8 cellular contexts compared by ENCODE assay signal in the genomic region with DNA sequence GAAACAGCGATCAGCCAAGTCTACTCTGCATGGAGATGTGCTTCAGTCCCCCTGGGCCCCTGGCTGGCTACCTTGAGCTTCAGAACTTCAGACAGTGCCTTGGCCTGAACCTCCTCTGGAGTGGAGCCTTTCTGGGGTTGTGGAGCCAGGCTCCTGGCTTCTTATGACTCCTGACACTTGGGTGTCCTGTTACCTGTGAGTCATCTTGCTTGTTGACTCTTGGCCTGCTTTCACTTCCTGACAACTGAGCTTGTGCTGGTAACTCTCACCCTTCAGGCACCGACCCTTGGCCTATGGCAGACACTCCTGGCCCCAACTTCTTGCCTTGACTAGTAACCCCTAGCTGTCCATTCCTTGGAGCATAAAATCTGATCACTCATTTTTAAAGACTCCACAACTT. TPM values are rescaled to one million over a fixed set of nuclear protein-coding genes. Genes with fewer than 3 reads are reported as not detected.
DNase-seq lines count a peak whose midpoint lies in the region; ATAC-seq and TF ChIP-seq lines count a peak whose summit lies in the region.

No MANE protein-coding gene starts in this region.

- intact Hi-C loops in mucosa of descending colon (cut with DNase I, micrococcal nuclease): no loop called here

- ATAC-seq in GM19468 (IDR thresholded peaks at IDR 0.05; ENCODE audit: extremely low read depth, unreplicated experiment): peak; percentile 49
- peak; percentile 98 for ATAC-seq in HG03432 (IDR thresholded peaks at IDR 0.05; ENCODE audit: unreplicated experiment)
- peak; percentile 88 for ATAC-seq in WTC11
- peak; percentile 99 for ATAC-seq in mucosa of descending colon

- H3K27me3 Mint-ChIP-seq in WTC11 (ENCODE audit: low read depth) (no peaks in the 10 kb centered on the region), mesothelial cell of epicardium (ENCODE audit: low read depth) (no peaks in the 10 kb centered on the region), progenitor cell of endocrine pancreas (no peaks in the 10 kb centered on the region)

- TF ChIP-seq CTCF in WTC11 (IDR thresholded peaks at IDR 0.05): no peak
- no peak for TF ChIP-seq CTCF in mucosa of descending colon (IDR thresholded peaks at IDR 0.05)
- TF ChIP-seq CTCF in mesothelial cell of epicardium (IDR thresholded peaks at IDR 0.05; ENCODE audit: unreplicated experiment): no peak
- no peak for TF ChIP-seq CTCF in progenitor cell of endocrine pancreas (IDR thresholded peaks at IDR 0.05; ENCODE audit: unreplicated experiment)

- in situ Hi-C loops in Caki2 (cut with HindIII; ENCODE audit: low pct_unique_long_range_greater_than_20kb, low sequenced_read_pairs): no loop called here

- peaks cover 3% of the 10 kb centered on the region for H3K4me1 ChIP-seq in mucosa of descending colon (ENCODE audit: low read depth)

- H3K4me3 ChIP-seq in mucosa of descending colon: no peak overlapping the region

- no peaks in the 10 kb centered on the region for H3K36me3 ChIP-seq in mucosa of descending colon (ENCODE audit: low read depth)

- peaks cover 5% of the 10 kb centered on the region for H3K36me3 Mint-ChIP-seq in WTC11
- H3K36me3 Mint-ChIP-seq in mesothelial cell of epicardium: peaks cover 3% of the 10 kb centered on the region
- H3K36me3 Mint-ChIP-seq in progenitor cell of endocrine pancreas (ENCODE audit: insufficient read depth): no peaks in the 10 kb centered on the region

- H3K9me3 ChIP-seq in mucosa of descending colon: peaks cover 7% of the 10 kb centered on the region

- H3K4me1 Mint-ChIP-seq in WTC11 (peaks cover 9% of the 10 kb centered on the region), mesothelial cell of epicardium (peaks cover 3% of the 10 kb centered on the region), progenitor cell of endocrine pancreas (ENCODE audit: low read depth) (peaks cover 4% of the 10 kb centered on the region)

- CTCF ChIA-PET in WTC11 (lab: Charles Lee): interaction anchor here (1.0 to 1.1 kb wide), 3 partner anchors 9 to 135 kb away, joined by 3 to 7 read pairs (median 4); no protein-coding TSS in a partner anchor

- H3K4me3 Mint-ChIP-seq in WTC11 (no peak overlapping the region), mesothelial cell of epicardium (no peak overlapping the region), progenitor cell of endocrine pancreas (ENCODE audit: low read depth) (no peak overlapping the region)

- peaks cover 16% of the 10 kb centered on the region for H3K9me3 Mint-ChIP-seq in WTC11
- peaks cover 19% of the 10 kb centered on the region for H3K9me3 Mint-ChIP-seq in mesothelial cell of epicardium
- peaks cover 7% of the 10 kb centered on the region for H3K9me3 Mint-ChIP-seq in progenitor cell of endocrine pancreas (ENCODE audit: low read depth)

- peak overlapping the region; percentile 32; the same call in 1 of the 2 replicates for H3K27ac Mint-ChIP-seq in WTC11
- H3K27ac Mint-ChIP-seq in mesothelial cell of epicardium: no peak overlapping the region
- no peak overlapping the region for H3K27ac Mint-ChIP-seq in progenitor cell of endocrine pancreas

- peak; percentile 54 for DNase-seq in Caki2 (ENCODE audit: low read depth)
- no peak for DNase-seq in WTC11 (ENCODE audit: low spot score)
- peak in 2 of 3 donors; percentile 40 to 57 for DNase-seq in mucosa of descending colon
- no peak for DNase-seq in mesothelial cell of epicardium (ENCODE audit: low spot score in 2 of 2, unreplicated experiment in 2 of 2)
- DNase-seq in progenitor cell of endocrine pancreas (ENCODE audit: low spot score, unreplicated experiment): no peak
- DNase-seq in pons (ENCODE audit: low spot score): no peak

- POLR2A ChIA-PET in WTC11 (lab: Charles Lee): no interaction called here

TF ChIP-seq in WTC11, 78 proteins besides CTCF, POLR2A, EP300 and RAD21 (continues in another document):
- TF ChIP-seq, protein P1, sequence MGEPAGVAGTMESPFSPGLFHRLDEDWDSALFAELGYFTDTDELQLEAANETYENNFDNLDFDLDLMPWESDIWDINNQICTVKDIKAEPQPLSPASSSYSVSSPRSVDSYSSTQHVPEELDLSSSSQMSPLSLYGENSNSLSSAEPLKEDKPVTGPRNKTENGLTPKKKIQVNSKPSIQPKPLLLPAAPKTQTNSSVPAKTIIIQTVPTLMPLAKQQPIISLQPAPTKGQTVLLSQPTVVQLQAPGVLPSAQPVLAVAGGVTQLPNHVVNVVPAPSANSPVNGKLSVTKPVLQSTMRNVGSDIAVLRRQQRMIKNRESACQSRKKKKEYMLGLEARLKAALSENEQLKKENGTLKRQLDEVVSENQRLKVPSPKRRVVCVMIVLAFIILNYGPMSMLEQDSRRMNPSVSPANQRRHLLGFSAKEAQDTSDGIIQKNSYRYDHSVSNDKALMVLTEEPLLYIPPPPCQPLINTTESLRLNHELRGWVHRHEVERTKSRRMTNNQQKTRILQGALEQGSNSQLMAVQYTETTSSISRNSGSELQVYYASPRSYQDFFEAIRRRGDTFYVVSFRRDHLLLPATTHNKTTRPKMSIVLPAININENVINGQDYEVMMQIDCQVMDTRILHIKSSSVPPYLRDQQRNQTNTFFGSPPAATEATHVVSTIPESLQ (CRISPR knock-in tag; IDR thresholded peaks at IDR 0.05): no peak
- TF ChIP-seq TEAD1 (CRISPR knock-in tag; IDR thresholded peaks at IDR 0.05): no peak
- no peak for TF ChIP-seq SOX15 (CRISPR knock-in tag; IDR thresholded peaks at IDR 0.05)
- no peak for TF ChIP-seq NR2C2 (CRISPR knock-in tag; IDR thresholded peaks at IDR 0.05)
- no peak for TF ChIP-seq ZNF671 (CRISPR knock-in tag; IDR thresholded peaks at IDR 0.05)
- no peak for TF ChIP-seq MXD4 (CRISPR knock-in tag; IDR thresholded peaks at IDR 0.05; ENCODE audit: borderline replicate concordance)
- no peak for TF ChIP-seq ZNF396 (CRISPR knock-in tag; IDR thresholded peaks at IDR 0.05; ENCODE audit: borderline replicate concordance)
- TF ChIP-seq ZNF416 (CRISPR knock-in tag; IDR thresholded peaks at IDR 0.05): no peak
- TF ChIP-seq, protein P2, sequence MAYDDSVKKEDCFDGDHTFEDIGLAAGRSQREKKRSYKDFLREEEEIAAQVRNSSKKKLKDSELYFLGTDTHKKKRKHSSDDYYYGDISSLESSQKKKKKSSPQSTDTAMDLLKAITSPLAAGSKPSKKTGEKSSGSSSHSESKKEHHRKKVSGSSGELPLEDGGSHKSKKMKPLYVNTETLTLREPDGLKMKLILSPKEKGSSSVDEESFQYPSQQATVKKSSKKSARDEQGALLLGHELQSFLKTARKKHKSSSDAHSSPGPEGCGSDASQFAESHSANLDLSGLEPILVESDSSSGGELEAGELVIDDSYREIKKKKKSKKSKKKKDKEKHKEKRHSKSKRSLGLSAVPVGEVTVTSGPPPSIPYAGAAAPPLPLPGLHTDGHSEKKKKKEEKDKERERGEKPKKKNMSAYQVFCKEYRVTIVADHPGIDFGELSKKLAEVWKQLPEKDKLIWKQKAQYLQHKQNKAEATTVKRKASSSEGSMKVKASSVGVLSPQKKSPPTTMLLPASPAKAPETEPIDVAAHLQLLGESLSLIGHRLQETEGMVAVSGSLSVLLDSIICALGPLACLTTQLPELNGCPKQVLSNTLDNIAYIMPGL (CRISPR knock-in tag; IDR thresholded peaks at IDR 0.05): no peak
- TF ChIP-seq, protein P3, sequence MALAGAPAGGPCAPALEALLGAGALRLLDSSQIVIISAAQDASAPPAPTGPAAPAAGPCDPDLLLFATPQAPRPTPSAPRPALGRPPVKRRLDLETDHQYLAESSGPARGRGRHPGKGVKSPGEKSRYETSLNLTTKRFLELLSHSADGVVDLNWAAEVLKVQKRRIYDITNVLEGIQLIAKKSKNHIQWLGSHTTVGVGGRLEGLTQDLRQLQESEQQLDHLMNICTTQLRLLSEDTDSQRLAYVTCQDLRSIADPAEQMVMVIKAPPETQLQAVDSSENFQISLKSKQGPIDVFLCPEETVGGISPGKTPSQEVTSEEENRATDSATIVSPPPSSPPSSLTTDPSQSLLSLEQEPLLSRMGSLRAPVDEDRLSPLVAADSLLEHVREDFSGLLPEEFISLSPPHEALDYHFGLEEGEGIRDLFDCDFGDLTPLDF (CRISPR knock-in tag; IDR thresholded peaks at IDR 0.05): no peak
- TF ChIP-seq, protein P4, sequence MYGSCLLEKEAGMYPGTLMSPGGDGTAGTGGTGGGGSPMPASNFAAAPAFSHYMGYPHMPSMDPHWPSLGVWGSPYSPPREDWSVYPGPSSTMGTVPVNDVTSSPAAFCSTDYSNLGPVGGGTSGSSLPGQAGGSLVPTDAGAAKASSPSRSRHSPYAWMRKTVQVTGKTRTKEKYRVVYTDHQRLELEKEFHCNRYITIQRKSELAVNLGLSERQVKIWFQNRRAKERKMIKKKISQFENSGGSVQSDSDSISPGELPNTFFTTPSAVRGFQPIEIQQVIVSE (CRISPR knock-in tag; IDR thresholded peaks at IDR 0.05; ENCODE audit: borderline replicate concordance): no peak
- no peak for TF ChIP-seq ZNF263 (CRISPR knock-in tag; IDR thresholded peaks at IDR 0.05; ENCODE audit: low read depth)
- TF ChIP-seq, protein P5, sequence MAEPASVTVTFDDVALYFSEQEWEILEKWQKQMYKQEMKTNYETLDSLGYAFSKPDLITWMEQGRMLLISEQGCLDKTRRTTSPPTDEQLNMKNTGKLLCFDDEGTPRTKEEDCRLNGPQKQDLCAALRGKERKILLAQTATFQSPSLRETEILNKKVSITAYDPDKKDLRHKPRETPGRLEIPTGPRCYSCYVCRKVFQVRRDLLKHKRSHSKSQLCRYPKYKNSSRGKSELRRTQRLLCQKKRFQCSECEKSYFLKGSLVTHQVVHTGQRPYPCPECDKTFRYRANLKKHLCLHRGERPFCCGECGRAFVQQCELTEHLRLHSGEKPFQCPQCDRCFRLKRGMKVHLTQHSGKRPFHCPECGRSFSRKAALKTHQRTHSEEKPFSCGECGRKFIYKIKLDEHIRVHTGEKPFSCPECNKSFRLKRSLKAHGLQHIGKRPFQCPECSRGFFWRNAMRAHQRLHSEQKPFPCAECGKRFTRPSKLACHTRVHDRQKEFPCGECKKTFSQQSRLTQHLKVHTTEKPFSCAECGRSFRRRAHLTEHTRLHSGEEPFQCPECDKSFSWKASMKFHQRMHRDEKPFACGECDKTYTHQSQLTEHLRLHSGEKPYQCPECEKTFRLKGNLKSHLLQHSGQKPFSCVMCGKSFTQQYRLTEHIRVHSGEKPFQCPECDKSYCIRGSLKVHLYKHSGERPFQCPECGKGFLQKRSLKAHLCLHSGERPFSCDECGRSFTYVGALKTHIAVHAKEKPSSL (CRISPR knock-in tag; conservative IDR thresholded peaks at IDR 0.05): no peak

RNA-seq across cellular contexts. Expression of a gene that starts 46.5 kb away (rescaled TPM):
- total RNA-seq in Caki2 (2014; rRNA removed; shearing (Covaris generic); ENCODE audit: low replicate concordance): 0.98 TPM in 1 of 2 replicates, not detected in the other
- total RNA-seq in WTC11 (2021) (0.11 to 0.46 TPM (median 0.27 TPM) in 3 replicates), mucosa of descending colon (1 to 10 TPM in 2 of 3 donors, not detected in 1; 1.3 to 3.5 TPM), mesothelial cell of epicardium (0.45 to 0.78 TPM (median 0.73 TPM) in 3 replicates), progenitor cell of endocrine pancreas (not detected in 2 replicates)

RNA-seq across cellular contexts. Expression of a gene that starts 52.1 kb away (rescaled TPM):
- 52.6 and 64.1 TPM in 2 replicates for total RNA-seq in Caki2 (2014; rRNA removed; shearing (Covaris generic); ENCODE audit: low replicate concordance)
- 22.2 to 24.0 TPM (median 23.6 TPM) in 3 replicates for total RNA-seq in WTC11 (2021)
- total RNA-seq in mucosa of descending colon: 10 to 100 TPM; 47.5 to 63.3 (median 57.5) TPM
- 60.4 to 64.6 TPM (median 64.5 TPM) in 3 replicates for total RNA-seq in mesothelial cell of epicardium
- 28.7 and 36.1 TPM in 2 replicates for total RNA-seq in progenitor cell of endocrine pancreas

Comparison
In these comparisons a context has a peak if more than half of its experiments do, and no peak if none do; other contexts are left out.
1. DNase-seq: peak in Caki2 (single experiment) and mucosa of descending colon (2 of 3); none in WTC11 (single experiment), mesothelial cell of epicardium (0 of 2), progenitor cell of endocrine pancreas (single experiment) and pons (single experiment).
2. ATAC-seq: peak in every context shown above with its lines; median percentile 99 in mucosa of descending colon; 98 in HG03432; 88 in WTC11; 49 in GM19468.